2 cellular contexts compared by ENCODE assay signal in genomic region chr2:66466435-66466834, GRCh38.
TF ChIP-seq lines count a peak whose summit lies in the region.

No MANE protein-coding gene starts in this region.

TF ChIP-seq in liver, 16 proteins besides CTCF, POLR2A, EP300 and RAD21 (continued from another document):
- TF ChIP-seq REST (IDR thresholded peaks at IDR 0.05), result no peak
- no peak for TF ChIP-seq SP1 (IDR thresholded peaks at IDR 0.05)
- TF ChIP-seq FOXA2 (IDR thresholded peaks at IDR 0.05), result peak; percentile 66
- no peak for TF ChIP-seq TAF1 (conservative IDR thresholded peaks at IDR 0.05)
- peak; percentile 8 for TF ChIP-seq FOXA1 (IDR thresholded peaks at IDR 0.05)
- TF ChIP-seq NR2F2 (IDR thresholded peaks at IDR 0.05), result no peak
- no peak for TF ChIP-seq HNF4G (IDR thresholded peaks at IDR 0.05)
- no peak for TF ChIP-seq GABPA (IDR thresholded peaks at IDR 0.05 in 1 of 2, conservative IDR thresholded peaks at IDR 0.05 in 1 of 2)

TF ChIP-seq in HepG2, 621 proteins besides CTCF, POLR2A, EP300 and RAD21 (continued from another document):
- no peak for TF ChIP-seq ZNF646 (CRISPR knock-in tag; IDR thresholded peaks at IDR 0.05)
- TF ChIP-seq PRMT3 (CRISPR knock-in tag; IDR thresholded peaks at IDR 0.05; ENCODE audit: borderline replicate concordance, low read depth), result no peak
- TF ChIP-seq BORCS8-MEF2B (CRISPR knock-in tag; IDR thresholded peaks at IDR 0.05), result no peak
- no peak for TF ChIP-seq ZNF138 (CRISPR knock-in tag; IDR thresholded peaks at IDR 0.05; ENCODE audit: low read depth)
- TF ChIP-seq ZFP91 (CRISPR knock-in tag; IDR thresholded peaks at IDR 0.05; ENCODE audit: borderline replicate concordance), result no peak
- no peak for TF ChIP-seq YY1 (IDR thresholded peaks at IDR 0.05; ENCODE audit: insufficient read depth, insufficient replicate concordance, low read depth, low read length)
- no peak for TF ChIP-seq ADNP (CRISPR knock-in tag; IDR thresholded peaks at IDR 0.05)
- TF ChIP-seq ISL2 (CRISPR knock-in tag; IDR thresholded peaks at IDR 0.05), result no peak
- TF ChIP-seq ZNF652 (CRISPR knock-in tag; IDR thresholded peaks at IDR 0.05; ENCODE audit: borderline replicate concordance, low read depth), result no peak
- no peak for TF ChIP-seq PCBP2 (optimal IDR thresholded peaks at IDR 0.05; ENCODE audit: low read depth, low read length, poor library complexity, severe bottlenecking)
- no peak for TF ChIP-seq ZNF670 (CRISPR knock-in tag; IDR thresholded peaks at IDR 0.05; ENCODE audit: borderline replicate concordance)
- TF ChIP-seq ZC3H4 (CRISPR knock-in tag; IDR thresholded peaks at IDR 0.05; ENCODE audit: borderline replicate concordance), result no peak
- TF ChIP-seq MIER2 (CRISPR knock-in tag; IDR thresholded peaks at IDR 0.05), result no peak
- no peak for TF ChIP-seq ZBTB3 (CRISPR knock-in tag; IDR thresholded peaks at IDR 0.05; ENCODE audit: borderline replicate concordance, low read depth)
- TF ChIP-seq ZFP41 (CRISPR knock-in tag; IDR thresholded peaks at IDR 0.05; ENCODE audit: borderline replicate concordance), result no peak
- no peak for TF ChIP-seq TERF1 (CRISPR knock-in tag; IDR thresholded peaks at IDR 0.05)
- no peak for TF ChIP-seq NFKBIZ (CRISPR knock-in tag; IDR thresholded peaks at IDR 0.05)
TF ChIP-seq in HepG2: peak in this region for 0.
